ENCODE assay signal across 1 cellular context in the genomic region with DNA sequence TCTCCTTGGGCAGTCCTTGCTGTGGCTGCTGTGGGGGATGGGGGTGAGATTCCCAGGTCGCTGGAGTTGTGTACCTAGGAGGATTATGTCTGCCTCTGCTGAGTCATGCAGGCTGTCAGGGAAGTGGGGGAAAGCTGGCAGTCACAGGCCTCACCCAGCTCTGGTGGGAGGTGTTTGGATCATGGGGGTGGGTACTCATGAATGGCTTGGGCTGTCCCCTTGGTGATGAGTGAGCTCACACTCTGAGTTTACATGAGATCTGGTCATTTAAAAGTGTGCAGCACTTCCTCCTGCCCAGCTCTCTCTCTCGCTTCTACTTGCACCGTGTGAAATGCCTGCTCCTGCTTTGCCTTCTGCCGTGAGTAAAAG.
TF ChIP-seq lines count a peak whose summit lies in the region.

No MANE protein-coding gene starts in this region.

TF ChIP-seq in HEK293, 187 proteins besides CTCF, POLR2A, EP300 and RAD21 (continued from another document and continues in another):
- no peak for TF ChIP-seq ZNF114 (tag by site-specific recombination; IDR thresholded peaks at IDR 0.05)
- TF ChIP-seq MZF1 (tag by site-specific recombination; IDR thresholded peaks at IDR 0.05; ENCODE audit: borderline replicate concordance) = no peak
- TF ChIP-seq ZNF571 (tag by site-specific recombination; IDR thresholded peaks at IDR 0.05) = no peak
- 0 out of 2 replicates have a peak, but pooled peaks have one; percentile 14 for TF ChIP-seq PRDM10 (tag by site-specific recombination; IDR thresholded peaks at IDR 0.05)
- TF ChIP-seq ZXDB (tag by site-specific recombination; IDR thresholded peaks at IDR 0.05) = no peak
- TF ChIP-seq KLF7 (tag by site-specific recombination; IDR thresholded peaks at IDR 0.05; ENCODE audit: borderline replicate concordance) = no peak
- TF ChIP-seq MYNN (tag by site-specific recombination; IDR thresholded peaks at IDR 0.05; ENCODE audit: borderline replicate concordance) = no peak
- 0 out of 2 replicates have a peak, but pooled peaks have one; percentile 57 for TF ChIP-seq KLF17 (tag by site-specific recombination; IDR thresholded peaks at IDR 0.05)
- TF ChIP-seq ZNF701 (tag by site-specific recombination; IDR thresholded peaks at IDR 0.05) = no peak
- TF ChIP-seq, protein P1, sequence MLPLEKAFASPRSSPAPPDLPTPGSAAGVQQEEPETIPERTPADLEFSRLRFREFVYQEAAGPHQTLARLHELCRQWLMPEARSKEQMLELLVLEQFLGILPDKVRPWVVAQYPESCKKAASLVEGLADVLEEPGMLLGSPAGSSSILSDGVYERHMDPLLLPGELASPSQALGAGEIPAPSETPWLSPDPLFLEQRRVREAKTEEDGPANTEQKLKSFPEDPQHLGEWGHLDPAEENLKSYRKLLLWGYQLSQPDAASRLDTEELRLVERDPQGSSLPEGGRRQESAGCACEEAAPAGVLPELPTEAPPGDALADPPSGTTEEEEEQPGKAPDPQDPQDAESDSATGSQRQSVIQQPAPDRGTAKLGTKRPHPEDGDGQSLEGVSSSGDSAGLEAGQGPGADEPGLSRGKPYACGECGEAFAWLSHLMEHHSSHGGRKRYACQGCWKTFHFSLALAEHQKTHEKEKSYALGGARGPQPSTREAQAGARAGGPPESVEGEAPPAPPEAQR (tag by site-specific recombination; IDR thresholded peaks at IDR 0.05) = no peak
- TF ChIP-seq ZBTB20 (tag by site-specific recombination; IDR thresholded peaks at IDR 0.05) = 0 out of 2 replicates have a peak, but pooled peaks have one; percentile 28
- TF ChIP-seq ZNF354C (tag by site-specific recombination; IDR thresholded peaks at IDR 0.05; ENCODE audit: borderline replicate concordance, low read depth) = no peak
- no peak for TF ChIP-seq OSR2 (tag by site-specific recombination; IDR thresholded peaks at IDR 0.05)
- TF ChIP-seq KLF9 (tag by site-specific recombination; IDR thresholded peaks at IDR 0.05; ENCODE audit: low read depth) = no peak
- no peak for TF ChIP-seq IKZF3 (tag by site-specific recombination; IDR thresholded peaks at IDR 0.05)
- no peak for TF ChIP-seq ZNF658 (tag by site-specific recombination; IDR thresholded peaks at IDR 0.05)
- TF ChIP-seq, protein P2, sequence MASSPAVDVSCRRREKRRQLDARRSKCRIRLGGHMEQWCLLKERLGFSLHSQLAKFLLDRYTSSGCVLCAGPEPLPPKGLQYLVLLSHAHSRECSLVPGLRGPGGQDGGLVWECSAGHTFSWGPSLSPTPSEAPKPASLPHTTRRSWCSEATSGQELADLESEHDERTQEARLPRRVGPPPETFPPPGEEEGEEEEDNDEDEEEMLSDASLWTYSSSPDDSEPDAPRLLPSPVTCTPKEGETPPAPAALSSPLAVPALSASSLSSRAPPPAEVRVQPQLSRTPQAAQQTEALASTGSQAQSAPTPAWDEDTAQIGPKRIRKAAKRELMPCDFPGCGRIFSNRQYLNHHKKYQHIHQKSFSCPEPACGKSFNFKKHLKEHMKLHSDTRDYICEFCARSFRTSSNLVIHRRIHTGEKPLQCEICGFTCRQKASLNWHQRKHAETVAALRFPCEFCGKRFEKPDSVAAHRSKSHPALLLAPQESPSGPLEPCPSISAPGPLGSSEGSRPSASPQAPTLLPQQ (tag by site-specific recombination; IDR thresholded peaks at IDR 0.05) = no peak
- TF ChIP-seq ZNF518A (tag by site-specific recombination; conservative IDR thresholded peaks at IDR 0.05; ENCODE audit: low read depth) = no peak
- TF ChIP-seq ZNF48 (tag by site-specific recombination; IDR thresholded peaks at IDR 0.05) = no peak
- no peak for TF ChIP-seq KLF10 (tag by site-specific recombination; IDR thresholded peaks at IDR 0.05)
- TF ChIP-seq, protein P3, sequence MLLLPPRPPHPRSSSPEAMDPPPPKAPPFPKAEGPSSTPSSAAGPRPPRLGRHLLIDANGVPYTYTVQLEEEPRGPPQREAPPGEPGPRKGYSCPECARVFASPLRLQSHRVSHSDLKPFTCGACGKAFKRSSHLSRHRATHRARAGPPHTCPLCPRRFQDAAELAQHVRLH (tag by site-specific recombination; IDR thresholded peaks at IDR 0.05) = no peak
- no peak for TF ChIP-seq ZNF239 (tag by site-specific recombination; IDR thresholded peaks at IDR 0.05)
- TF ChIP-seq, protein P4, sequence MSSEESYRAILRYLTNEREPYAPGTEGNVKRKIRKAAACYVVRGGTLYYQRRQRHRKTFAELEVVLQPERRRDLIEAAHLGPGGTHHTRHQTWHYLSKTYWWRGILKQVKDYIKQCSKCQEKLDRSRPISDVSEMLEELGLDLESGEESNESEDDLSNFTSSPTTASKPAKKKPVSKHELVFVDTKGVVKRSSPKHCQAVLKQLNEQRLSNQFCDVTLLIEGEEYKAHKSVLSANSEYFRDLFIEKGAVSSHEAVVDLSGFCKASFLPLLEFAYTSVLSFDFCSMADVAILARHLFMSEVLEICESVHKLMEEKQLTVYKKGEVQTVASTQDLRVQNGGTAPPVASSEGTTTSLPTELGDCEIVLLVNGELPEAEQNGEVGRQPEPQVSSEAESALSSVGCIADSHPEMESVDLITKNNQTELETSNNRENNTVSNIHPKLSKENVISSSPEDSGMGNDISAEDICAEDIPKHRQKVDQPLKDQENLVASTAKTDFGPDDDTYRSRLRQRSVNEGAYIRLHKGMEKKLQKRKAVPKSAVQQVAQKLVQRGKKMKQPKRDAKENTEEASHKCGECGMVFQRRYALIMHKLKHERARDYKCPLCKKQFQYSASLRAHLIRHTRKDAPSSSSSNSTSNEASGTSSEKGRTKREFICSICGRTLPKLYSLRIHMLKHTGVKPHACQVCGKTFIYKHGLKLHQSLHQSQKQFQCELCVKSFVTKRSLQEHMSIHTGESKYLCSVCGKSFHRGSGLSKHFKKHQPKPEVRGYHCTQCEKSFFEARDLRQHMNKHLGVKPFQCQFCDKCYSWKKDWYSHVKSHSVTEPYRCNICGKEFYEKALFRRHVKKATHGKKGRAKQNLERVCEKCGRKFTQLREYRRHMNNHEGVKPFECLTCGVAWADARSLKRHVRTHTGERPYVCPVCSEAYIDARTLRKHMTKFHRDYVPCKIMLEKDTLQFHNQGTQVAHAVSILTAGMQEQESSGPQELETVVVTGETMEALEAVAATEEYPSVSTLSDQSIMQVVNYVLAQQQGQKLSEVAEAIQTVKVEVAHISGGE (tag by site-specific recombination; conservative IDR thresholded peaks at IDR 0.05; ENCODE audit: low read depth) = no peak
- no peak for TF ChIP-seq ZNF423 (tag by site-specific recombination; IDR thresholded peaks at IDR 0.05)
- TF ChIP-seq, protein P5, sequence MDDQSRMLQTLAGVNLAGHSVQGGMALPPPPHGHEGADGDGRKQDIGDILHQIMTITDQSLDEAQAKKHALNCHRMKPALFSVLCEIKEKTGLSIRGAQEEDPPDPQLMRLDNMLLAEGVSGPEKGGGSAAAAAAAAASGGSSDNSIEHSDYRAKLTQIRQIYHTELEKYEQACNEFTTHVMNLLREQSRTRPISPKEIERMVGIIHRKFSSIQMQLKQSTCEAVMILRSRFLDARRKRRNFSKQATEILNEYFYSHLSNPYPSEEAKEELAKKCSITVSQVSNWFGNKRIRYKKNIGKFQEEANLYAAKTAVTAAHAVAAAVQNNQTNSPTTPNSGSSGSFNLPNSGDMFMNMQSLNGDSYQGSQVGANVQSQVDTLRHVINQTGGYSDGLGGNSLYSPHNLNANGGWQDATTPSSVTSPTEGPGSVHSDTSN (CRISPR knock-in tag; IDR thresholded peaks at IDR 0.05) = no peak
- no peak for TF ChIP-seq ZNF610 (tag by site-specific recombination; IDR thresholded peaks at IDR 0.05; ENCODE audit: borderline replicate concordance)
- TF ChIP-seq ZNF394 (tag by site-specific recombination; IDR thresholded peaks at IDR 0.05; ENCODE audit: borderline replicate concordance) = no peak
- peak; percentile 44 for TF ChIP-seq EGR2 (tag by site-specific recombination; IDR thresholded peaks at IDR 0.05; ENCODE audit: low read depth)
- TF ChIP-seq ZNF335 (tag by site-specific recombination; conservative IDR thresholded peaks at IDR 0.05) = peak; percentile 52; the same call in 1 of the 2 replicates
- TF ChIP-seq SP3 (tag by site-specific recombination; IDR thresholded peaks at IDR 0.05) = peak; percentile 48; the same call in 1 of the 2 replicates
- no peak for TF ChIP-seq ZNF23 (tag by site-specific recombination; IDR thresholded peaks at IDR 0.05; ENCODE audit: borderline replicate concordance)
- no peak for TF ChIP-seq ZNF2 (tag by site-specific recombination; IDR thresholded peaks at IDR 0.05)
- no peak for TF ChIP-seq ZNF677 (tag by site-specific recombination; IDR thresholded peaks at IDR 0.05)
- TF ChIP-seq ZNF488 (tag by site-specific recombination; IDR thresholded peaks at IDR 0.05) = no peak
- TF ChIP-seq HIC1 (tag by site-specific recombination; IDR thresholded peaks at IDR 0.05) = no peak
